1 cellular context compared by ENCODE assay signal in the genomic region with DNA sequence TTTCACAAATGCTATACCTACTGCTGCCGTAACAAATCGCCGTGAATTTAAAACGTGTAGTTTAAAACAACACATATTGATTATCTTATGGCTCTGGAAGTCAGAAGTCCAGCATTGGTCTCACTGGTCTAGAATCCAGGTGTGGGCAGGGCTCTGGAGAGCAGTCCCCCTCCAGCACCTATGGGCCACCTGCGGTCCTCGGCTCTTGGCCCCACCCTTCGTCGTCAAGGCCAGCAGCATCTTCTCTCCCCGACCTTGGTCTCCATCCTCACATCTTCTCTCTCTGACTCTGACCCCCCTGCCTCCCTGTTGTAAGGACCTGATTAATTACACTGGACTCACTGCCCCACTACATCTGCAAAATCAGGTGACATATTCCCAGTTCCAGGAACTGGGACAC.
TF ChIP-seq lines count a peak whose summit lies in the region.

No MANE protein-coding gene starts in this region.

TF ChIP-seq in GM23338, 12 proteins besides CTCF, POLR2A, EP300 and RAD21 (continued from another document):
- TF ChIP-seq, protein P1, sequence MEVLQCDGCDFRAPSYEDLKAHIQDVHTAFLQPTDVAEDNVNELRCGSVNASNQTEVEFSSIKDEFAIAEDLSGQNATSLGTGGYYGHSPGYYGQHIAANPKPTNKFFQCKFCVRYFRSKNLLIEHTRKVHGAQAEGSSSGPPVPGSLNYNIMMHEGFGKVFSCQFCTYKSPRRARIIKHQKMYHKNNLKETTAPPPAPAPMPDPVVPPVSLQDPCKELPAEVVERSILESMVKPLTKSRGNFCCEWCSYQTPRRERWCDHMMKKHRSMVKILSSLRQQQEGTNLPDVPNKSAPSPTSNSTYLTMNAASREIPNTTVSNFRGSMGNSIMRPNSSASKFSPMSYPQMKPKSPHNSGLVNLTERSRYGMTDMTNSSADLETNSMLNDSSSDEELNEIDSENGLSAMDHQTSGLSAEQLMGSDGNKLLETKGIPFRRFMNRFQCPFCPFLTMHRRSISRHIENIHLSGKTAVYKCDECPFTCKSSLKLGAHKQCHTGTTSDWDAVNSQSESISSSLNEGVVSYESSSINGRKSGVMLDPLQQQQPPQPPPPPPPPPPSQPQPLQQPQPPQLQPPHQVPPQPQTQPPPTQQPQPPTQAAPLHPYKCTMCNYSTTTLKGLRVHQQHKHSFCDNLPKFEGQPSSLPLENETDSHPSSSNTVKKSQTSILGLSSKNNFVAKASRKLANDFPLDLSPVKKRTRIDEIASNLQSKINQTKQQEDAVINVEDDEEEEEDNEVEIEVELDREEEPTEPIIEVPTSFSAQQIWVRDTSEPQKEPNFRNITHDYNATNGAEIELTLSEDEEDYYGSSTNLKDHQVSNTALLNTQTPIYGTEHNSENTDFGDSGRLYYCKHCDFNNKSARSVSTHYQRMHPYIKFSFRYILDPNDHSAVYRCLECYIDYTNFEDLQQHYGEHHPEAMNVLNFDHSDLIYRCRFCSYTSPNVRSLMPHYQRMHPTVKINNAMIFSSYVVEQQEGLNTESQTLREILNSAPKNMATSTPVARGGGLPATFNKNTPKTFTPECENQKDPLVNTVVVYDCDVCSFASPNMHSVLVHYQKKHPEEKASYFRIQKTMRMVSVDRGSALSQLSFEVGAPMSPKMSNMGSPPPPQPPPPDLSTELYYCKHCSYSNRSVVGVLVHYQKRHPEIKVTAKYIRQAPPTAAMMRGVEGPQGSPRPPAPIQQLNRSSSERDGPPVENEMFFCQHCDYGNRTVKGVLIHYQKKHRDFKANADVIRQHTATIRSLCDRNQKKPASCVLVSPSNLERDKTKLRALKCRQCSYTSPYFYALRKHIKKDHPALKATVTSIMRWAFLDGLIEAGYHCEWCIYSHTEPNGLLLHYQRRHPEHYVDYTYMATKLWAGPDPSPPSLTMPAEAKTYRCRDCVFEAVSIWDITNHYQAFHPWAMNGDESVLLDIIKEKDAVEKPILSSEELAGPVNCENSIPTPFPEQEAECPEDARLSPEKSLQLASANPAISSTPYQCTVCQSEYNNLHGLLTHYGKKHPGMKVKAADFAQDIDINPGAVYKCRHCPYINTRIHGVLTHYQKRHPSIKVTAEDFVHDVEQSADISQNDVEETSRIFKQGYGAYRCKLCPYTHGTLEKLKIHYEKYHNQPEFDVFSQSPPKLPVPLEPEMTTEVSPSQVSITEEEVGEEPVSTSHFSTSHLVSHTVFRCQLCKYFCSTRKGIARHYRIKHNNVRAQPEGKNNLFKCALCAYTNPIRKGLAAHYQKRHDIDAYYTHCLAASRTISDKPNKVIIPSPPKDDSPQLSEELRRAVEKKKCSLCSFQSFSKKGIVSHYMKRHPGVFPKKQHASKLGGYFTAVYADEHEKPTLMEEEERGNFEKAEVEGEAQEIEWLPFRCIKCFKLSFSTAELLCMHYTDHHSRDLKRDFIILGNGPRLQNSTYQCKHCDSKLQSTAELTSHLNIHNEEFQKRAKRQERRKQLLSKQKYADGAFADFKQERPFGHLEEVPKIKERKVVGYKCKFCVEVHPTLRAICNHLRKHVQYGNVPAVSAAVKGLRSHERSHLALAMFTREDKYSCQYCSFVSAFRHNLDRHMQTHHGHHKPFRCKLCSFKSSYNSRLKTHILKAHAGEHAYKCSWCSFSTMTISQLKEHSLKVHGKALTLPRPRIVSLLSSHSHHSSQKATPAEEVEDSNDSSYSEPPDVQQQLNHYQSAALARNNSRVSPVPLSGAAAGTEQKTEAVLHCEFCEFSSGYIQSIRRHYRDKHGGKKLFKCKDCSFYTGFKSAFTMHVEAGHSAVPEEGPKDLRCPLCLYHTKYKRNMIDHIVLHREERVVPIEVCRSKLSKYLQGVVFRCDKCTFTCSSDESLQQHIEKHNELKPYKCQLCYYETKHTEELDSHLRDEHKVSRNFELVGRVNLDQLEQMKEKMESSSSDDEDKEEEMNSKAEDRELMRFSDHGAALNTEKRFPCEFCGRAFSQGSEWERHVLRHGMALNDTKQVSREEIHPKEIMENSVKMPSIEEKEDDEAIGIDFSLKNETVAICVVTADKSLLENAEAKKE (CRISPR knock-in tag; IDR thresholded peaks at IDR 0.05) = no peak
- no peak for TF ChIP-seq CREB1 (CRISPR knock-in tag; IDR thresholded peaks at IDR 0.05; ENCODE audit: low read depth)
- no peak for TF ChIP-seq EZH2 (IDR thresholded peaks at IDR 0.05; ENCODE audit: low read depth, unreplicated experiment)
